ENCODE assay signal across 14 cellular contexts in genomic region chr20:4897600-4897999, GRCh38.
DNase-seq lines count a peak whose midpoint lies in the region; ATAC-seq and TF ChIP-seq lines count a peak whose summit lies in the region.
"Had no signal": no experiment of that assay in that cellular context is flagged by ENCODE, and none has a peak within 500 bp of the region (broad histone marks: within the 10 kb centered on the region; RNA-seq: fewer than 3 reads in every experiment).

No MANE protein-coding gene starts in this region.

- ATAC-seq in GM18870 (IDR thresholded peaks at IDR 0.05; ENCODE audit: unreplicated experiment): no peak
- no peak for ATAC-seq in effector memory CD8-positive, alpha-beta T cell (replicated peaks)

- no peak overlapping the region for H3K4me3 Mint-ChIP-seq in activated CD4-positive, alpha-beta T cell treated with anti-CD3 and anti-CD28 coated beads, Interleukin-2, amount 10 ng/mL, durations not matched to agents 7 days and 5 days
- no peak overlapping the region for H3K4me3 Mint-ChIP-seq in effector memory CD8-positive, alpha-beta T cell
- H3K4me3 Mint-ChIP-seq in chondrocyte (ENCODE audit: unreplicated experiment): no peak overlapping the region
- H3K4me3 Mint-ChIP-seq: activated CD4-positive, alpha-beta memory T cell treated with anti-CD3 and anti-CD28 coated beads for 36 hours had no signal

- no peaks in the 10 kb centered on the region for H3K27me3 Mint-ChIP-seq in activated CD4-positive, alpha-beta T cell treated with anti-CD3 and anti-CD28 coated beads, Interleukin-2, amount 10 ng/mL, durations not matched to agents 7 days and 5 days
- no peaks in the 10 kb centered on the region for H3K27me3 Mint-ChIP-seq in effector memory CD8-positive, alpha-beta T cell
- no peaks in the 10 kb centered on the region for H3K27me3 Mint-ChIP-seq in chondrocyte (ENCODE audit: low read depth)
- H3K27me3 Mint-ChIP-seq: activated CD4-positive, alpha-beta memory T cell treated with anti-CD3 and anti-CD28 coated beads for 36 hours had no signal

- CTCF ChIA-PET in activated CD4-positive, alpha-beta T cell treated with anti-CD3 and anti-CD28 coated beads, Interleukin-2, amount 10 ng/mL, durations not matched to agents 7 days and 5 days (lab: Charles Lee): interaction anchor here (0.8 to 1.6 kb wide), 4 partner anchors 10 to 142 kb away, joined by 3 to 6 read pairs (median 4); no protein-coding TSS in a partner anchor

- H3K27me3 ChIP-seq in layer of hippocampus (ENCODE audit: control insufficient read depth, insufficient read depth, low read length): no peaks in the 10 kb centered on the region
- H3K27me3 ChIP-seq: transverse colon had no signal

- no peak for TF ChIP-seq CTCF in chondrocyte (IDR thresholded peaks at IDR 0.05)

- H3K9me3 Mint-ChIP-seq in activated CD4-positive, alpha-beta T cell treated with anti-CD3 and anti-CD28 coated beads, Interleukin-2, amount 10 ng/mL, durations not matched to agents 7 days and 5 days: no peaks in the 10 kb centered on the region
- H3K9me3 Mint-ChIP-seq in effector memory CD8-positive, alpha-beta T cell: no peaks in the 10 kb centered on the region
- H3K9me3 Mint-ChIP-seq in chondrocyte (ENCODE audit: low read depth): no peaks in the 10 kb centered on the region
- H3K9me3 Mint-ChIP-seq: activated CD4-positive, alpha-beta memory T cell treated with anti-CD3 and anti-CD28 coated beads for 36 hours had no signal

- H3K27ac ChIP-seq in layer of hippocampus (ENCODE audit: low read depth, low read length): peak overlapping the region; percentile 49
- peak overlapping the region; percentile 58 for H3K27ac ChIP-seq in substantia nigra (ENCODE audit: low read depth, low read length, poor library complexity, severe bottlenecking)
- H3K27ac ChIP-seq: C4-2B had no signal

- peaks cover 9% of the 10 kb centered on the region for H3K4me1 Mint-ChIP-seq in activated CD4-positive, alpha-beta T cell treated with anti-CD3 and anti-CD28 coated beads, Interleukin-2, amount 10 ng/mL, durations not matched to agents 7 days and 5 days
- peaks cover 15 to 19% of the 10 kb centered on the region in 2 donors for H3K4me1 Mint-ChIP-seq in effector memory CD8-positive, alpha-beta T cell (ENCODE audit: low read depth in 2 of 2)
- H3K4me1 Mint-ChIP-seq in chondrocyte (ENCODE audit: low read depth): peaks cover 37% of the 10 kb centered on the region

- POLR2A ChIA-PET in activated CD4-positive, alpha-beta T cell treated with anti-CD3 and anti-CD28 coated beads, Interleukin-2, amount 10 ng/mL, durations not matched to agents 7 days and 5 days (lab: Charles Lee): no interaction called here

- no peak for DNase-seq in activated CD4-positive, alpha-beta T cell treated with anti-CD3 and anti-CD28 coated beads, Interleukin-2, amount 10 ng/mL, durations not matched to agents 7 days and 5 days
- no peak for DNase-seq in activated CD4-positive, alpha-beta T cell treated with anti-CD3 and anti-CD28 coated beads for 48 hours
- DNase-seq in amniotic epithelial cell (ENCODE audit: low read depth): peak; percentile 2
- peak in 9 of 49 donors; percentile 17 to 35 (median 28) for DNase-seq in substantia nigra (lab: John Stamatoyannopoulos, UW)
- no peak for DNase-seq in effector memory CD8-positive, alpha-beta T cell
- DNase-seq in chondrocyte (ENCODE audit: low spot score): no peak
- DNase-seq: 8988T, DMS79, occipital lobe had no signal

- peak overlapping the region; percentile 6 for H3K27ac Mint-ChIP-seq in activated CD4-positive, alpha-beta T cell treated with anti-CD3 and anti-CD28 coated beads, Interleukin-2, amount 10 ng/mL, durations not matched to agents 7 days and 5 days
- H3K27ac Mint-ChIP-seq in effector memory CD8-positive, alpha-beta T cell: peak overlapping the region in 1 of 2 donors; percentile 69
- no peak overlapping the region for H3K27ac Mint-ChIP-seq in chondrocyte (ENCODE audit: unreplicated experiment)
- H3K27ac Mint-ChIP-seq: activated CD4-positive, alpha-beta memory T cell treated with anti-CD3 and anti-CD28 coated beads for 36 hours had no signal

- H3K36me3 Mint-ChIP-seq in activated CD4-positive, alpha-beta T cell treated with anti-CD3 and anti-CD28 coated beads, Interleukin-2, amount 10 ng/mL, durations not matched to agents 7 days and 5 days (ENCODE audit: low read depth): peaks cover 21% of the 10 kb centered on the region
- H3K36me3 Mint-ChIP-seq in effector memory CD8-positive, alpha-beta T cell (ENCODE audit: insufficient read depth): peaks cover 2% of the 10 kb centered on the region
- H3K36me3 Mint-ChIP-seq in chondrocyte (ENCODE audit: low read depth): peaks cover 11% of the 10 kb centered on the region
